In genomic region chr1:198663996-198664789, GRCh38 we compare ENCODE assay signal across 9 cellular contexts. TPM values are rescaled to one million over a fixed set of nuclear protein-coding genes. Genes with fewer than 3 reads are reported as not detected.
DNase-seq lines count a peak whose midpoint lies in the region; ATAC-seq and TF ChIP-seq lines count a peak whose summit lies in the region.
"Had no signal": no experiment of that assay in that cellular context is flagged by ENCODE, and none has a peak within 500 bp of the region (broad histone marks: within the 10 kb centered on the region; RNA-seq: fewer than 3 reads in every experiment).

No MANE protein-coding gene starts in this region.

- no peaks in the 10 kb centered on the region for H3K27me3 Mint-ChIP-seq in CD8-positive, alpha-beta T cell (ENCODE audit: low read depth)

- intact Hi-C loops in CD8-positive, alpha-beta T cell (cut with DNase I, micrococcal nuclease), result loop anchor here (2.0 kb wide), 2 partner anchors 13 kb away; no protein-coding TSS in a partner anchor

- H3K9me3 ChIP-seq in CD8-positive, alpha-beta T cell (ENCODE audit: low read length), result no peaks in the 10 kb centered on the region

- no peaks in the 10 kb centered on the region for H3K27me3 ChIP-seq in CD8-positive, alpha-beta T cell (ENCODE audit: insufficient read depth, low read length)

- H3K4me3 Mint-ChIP-seq in CD8-positive, alpha-beta T cell, result peak overlapping the region; percentile 74

- peaks cover 87% of the 10 kb centered on the region for H3K4me1 Mint-ChIP-seq in CD8-positive, alpha-beta T cell (ENCODE audit: low read depth)

- CTCF ChIA-PET in CD8-positive, alpha-beta T cell (lab: Charles Lee), result no interaction called here

- no peak for TF ChIP-seq CTCF in CD8-positive, alpha-beta T cell (IDR thresholded peaks at IDR 0.05)

- H3K27ac Mint-ChIP-seq in CD8-positive, alpha-beta T cell, result peak overlapping the region; percentile 95

- peaks cover 70% of the 10 kb centered on the region for H3K36me3 Mint-ChIP-seq in CD8-positive, alpha-beta T cell

- H3K9me3 Mint-ChIP-seq in CD8-positive, alpha-beta T cell, result no peaks in the 10 kb centered on the region

- H3K36me3 ChIP-seq in CD8-positive, alpha-beta T cell (ENCODE audit: insufficient read depth, low read length), result no peaks in the 10 kb centered on the region

- H3K4me1 ChIP-seq in CD8-positive, alpha-beta T cell (ENCODE audit: insufficient read depth, low read length), result peaks cover 85% of the 10 kb centered on the region

- ATAC-seq in CD8-positive, alpha-beta T cell, result peak; percentile 43
- ATAC-seq in GM21529 (IDR thresholded peaks at IDR 0.05; ENCODE audit: unreplicated experiment), result peak; percentile 39
- peak; percentile 33 for ATAC-seq in left lobe of liver

- no peak for DNase-seq in CD8-positive, alpha-beta T cell
- peak; percentile 92 for DNase-seq in SIG-M5 treated with dmso at 0.1 percent for 504 hours (lab: John Stamatoyannopoulos, UW; ENCODE audit: unreplicated experiment)
- no peak for DNase-seq in left lobe of liver (ENCODE audit: low spot score)
- DNase-seq in cerebellar nuclear complex (lab: John Stamatoyannopoulos, UW), result no peak
- no peak for DNase-seq in NCI-H2081 treated with DMSO at 0.1 percent for 48 hours (lab: John Stamatoyannopoulos, UW)
- DNase-seq in SHP77 (lab: John Stamatoyannopoulos, UW), result no peak
- no peak for DNase-seq in NCI-H2081 (lab: John Stamatoyannopoulos, UW)
- DNase-seq: NCI-H1092 treated with DMSO at 0.1 percent for 48 hours had no signal

- H3K27ac ChIP-seq in CD8-positive, alpha-beta T cell (ENCODE audit: low read depth, low read length), result peak overlapping the region; percentile 24

- H3K4me3 ChIP-seq in CD8-positive, alpha-beta T cell (ENCODE audit: low read depth, low read length), result peak overlapping the region; percentile 19

- POLR2A ChIA-PET in CD8-positive, alpha-beta T cell (lab: Charles Lee), result interaction anchor here (1.3 kb wide), 1 partner anchor 11 kb away, joined by 3 read pairs; no protein-coding TSS in a partner anchor

RNA-seq across cellular contexts. Expression of gene PTPRC, which starts 25.4 kb away (rescaled TPM):
- 100 to 1,000 TPM; 603 to 634 TPM for total RNA-seq in CD8-positive, alpha-beta T cell
- total RNA-seq in left lobe of liver, result 5.4 TPM

Comparison
In these comparisons a context has a peak if more than half of its experiments do, and no peak if none do; other contexts are left out.
1. RNA of gene PTPRC, which starts 25.4 kb away (total RNA-seq): 603 to 634 TPM in CD8-positive, alpha-beta T cell; 5.4 TPM in left lobe of liver (single experiment); every median in the first group is over 10 times any median in the second.
2. Peak in every context shown above with its lines, with median percentiles within 50 percentile points of each other: ATAC-seq.